ENCODE assay signal across 19 cellular contexts in genomic region chr5:171157233-171157632, GRCh38.
A peak's percentile ranks its signal among the peaks of the same experiment; 100 is the strongest.
DNase-seq lines count a peak whose midpoint lies in the region; ATAC-seq and FAIRE-seq lines count a peak whose summit lies in the region.
"Had no signal": no experiment of that assay in that cellular context is flagged by ENCODE, and none has a peak within 500 bp of the region (broad histone marks: within the 10 kb centered on the region; RNA-seq: fewer than 3 reads in every experiment).

No MANE protein-coding gene starts in this region.

- H3F3A ChIP-seq in GM23248 (ENCODE audit: insufficient read depth): no peaks in the 10 kb centered on the region

- FAIRE-seq in islet of Langerhans (lab: Jason Lieb, UNC): peak; percentile 33
- FAIRE-seq: GM19239 had no signal

- peak overlapping the region; percentile 39 for H3K4me2 ChIP-seq in GM23248 (ENCODE audit: unreplicated experiment)

- H3K4me3 ChIP-seq in GM23248: no peak overlapping the region

- peak overlapping the region; percentile 26; the same call in 1 of the 2 replicates for H2AFZ ChIP-seq in GM23248

- no peak overlapping the region for H3K9ac ChIP-seq in GM23248

- peaks cover 28% of the 10 kb centered on the region for H3K4me1 ChIP-seq in GM23248 (ENCODE audit: insufficient read depth)

- no peak overlapping the region for H3K27ac ChIP-seq in GM23248

- H4K20me1 ChIP-seq in GM23248 (ENCODE audit: insufficient read depth): no peaks in the 10 kb centered on the region

- no peaks in the 10 kb centered on the region for H3K9me3 ChIP-seq in GM23248 (ENCODE audit: low read depth)

- ATAC-seq in HG02938 (IDR thresholded peaks at IDR 0.05; ENCODE audit: unreplicated experiment): no peak
- ATAC-seq: Panc1 had no signal

- H3K79me2 ChIP-seq in GM23248 (ENCODE audit: insufficient read depth): no peaks in the 10 kb centered on the region

- H3K9me2 ChIP-seq in GM23248 (ENCODE audit: insufficient read depth): no peaks in the 10 kb centered on the region

- H3K36me3 ChIP-seq in GM23248 (ENCODE audit: low read depth): no peaks in the 10 kb centered on the region; the same call in 1 of the 2 replicates

- in situ Hi-C loops in GM23248 (cut with MboI): no loop called here

- 63 to 66% methylated on average over 1 of the region's 1 CpG for WGBS in GM23248 (ENCODE audit: low coverage in 1 of 2, low lambda C conversion rate in 2 of 2, missing lambda C conversion rate in 2 of 2), 2 experiments

- peak; percentile 19 for DNase-seq in EL
- DNase-seq in GM23248: no peak
- peak; percentile 8 for DNase-seq in dermis blood vessel endothelial cell
- DNase-seq in NCI-H510A (lab: John Stamatoyannopoulos, UW): no peak
- DNase-seq in inferior parietal cortex (ENCODE audit: extremely low spot score): no peak
- DNase-seq: Calu3, GF-D8, H9, NCI-H1436, NCI-H187, NCI-H2171, NCI-H226, NCI-H510A treated with DMSO at 0.1 percent for 48 hours, SHP77 treated with DMSO at 0.1 percent for 48 hours, T-helper 1 cell had no signal

- H3K27me3 ChIP-seq in GM23248 (replicated peaks; ENCODE audit: insufficient read depth): no peaks in the 10 kb centered on the region

Comparison
In these comparisons a context has a peak if more than half of its experiments do, and no peak if none do; other contexts are left out.
1. DNase-seq: peak in EL (single experiment) and dermis blood vessel endothelial cell (single experiment); none in GM23248 (single experiment), NCI-H510A (single experiment) and inferior parietal cortex (single experiment).